In genomic region chr12:4969405-4969804, GRCh38 we compare ENCODE assay signal across 26 cellular contexts. TPM values are rescaled to one million over a fixed set of nuclear protein-coding genes. Genes with fewer than 3 reads are reported as not detected.
"Had no signal": no experiment of that assay in that cellular context is flagged by ENCODE, and none has a peak within 500 bp of the region (broad histone marks: within the 10 kb centered on the region; RNA-seq: fewer than 3 reads in every experiment).

No MANE protein-coding gene starts in this region.

- H3K4me3 ChIP-seq: stomach, suprapubic skin, testis, thoracic aorta, thyroid gland, tibial artery, tibial nerve, transverse colon, upper lobe of left lung, upper lobe of right lung, uterus, vagina had no signal

- H3K36me3 ChIP-seq: stomach, suprapubic skin, thoracic aorta, thyroid gland, tibial artery, tibial nerve, transverse colon, upper lobe of left lung, upper lobe of right lung, uterus, vagina had no signal

- H3K27me3 ChIP-seq: testis, thyroid gland, tibial nerve, upper lobe of left lung, uterus, vagina had no signal

- ATAC-seq: stimulated activated effector memory CD8-positive, alpha-beta T cell treated with anti-CD3 and anti-CD28 coated beads, Interleukin-12 subunit alpha, Interleukin-12 subunit beta, amount 100 ng/mL, for 72 hours; stimulated activated memory B cell treated with anti-CD40 and anti-IgM and Interleukin-4, amounts not matched to agents 10 μg/mL and 1 μg/mL and 100 μg/mL, for 72 hours; stimulated activated naive B cell treated with anti-CD40 and anti-IgM and Interleukin-4, amounts not matched to agents 10 μg/mL and 1 μg/mL and 100 μg/mL, for 72 hours; stimulated activated naive CD8-positive, alpha-beta T cell treated with anti-CD3 and anti-CD28 coated beads, Interleukin-15, amount 100 ng/mL, for 72 hours; stimulated activated naive CD8-positive, alpha-beta T cell treated with anti-CD3 and anti-CD28 coated beads, Interleukin-15, Interleukin-2, amounts not matched to agents 100 U/mL and 50 U/mL, for 24 hours; upper lobe of right lung had no signal

- H3K4me1 ChIP-seq: stomach, suprapubic skin, testis, thyroid gland, tibial artery, tibial nerve, transverse colon, upper lobe of left lung, upper lobe of right lung, uterus, vagina had no signal

- H3K27ac ChIP-seq: stomach, suprapubic skin, testis, thoracic aorta, thyroid gland, tibial artery, tibial nerve, transverse colon, upper lobe of left lung, upper lobe of right lung, uterus, vagina had no signal

- DNase-seq: stimulated activated CD4-positive, alpha-beta T cell treated with anti-CD3 and anti-CD28 coated beads, Interleukin-2, amount 100 ng/mL, for 48 hours; stimulated activated CD4-positive, alpha-beta T cell treated with anti-CD3 and anti-CD28 coated beads, Interleukin-4, amount 100 ng/mL, for 1 hour; stimulated activated CD4-positive, alpha-beta T cell treated with anti-CD3 and anti-CD28 coated beads, Interleukin-4, amount 100 ng/mL, for 24 hours; stimulated activated CD4-positive, alpha-beta T cell treated with anti-CD3 and anti-CD28 coated beads, Interleukin-4, amount 100 ng/mL, for 4 hours; stimulated activated CD8-positive, alpha-beta memory T cell treated with anti-CD3 and anti-CD28 coated beads, Interleukin-4, amount 100 ng/mL, for 48 hours; stimulated activated naive B cell treated with anti-CD40 and anti-IgM and Interleukin-4, amounts not matched to agents 10 μg/mL and 1 μg/mL and 100 μg/mL, for 72 hours; stimulated activated naive CD4-positive, alpha-beta T cell; stimulated activated naive CD4-positive, alpha-beta T cell treated with Interleukin-2 at 50 U/mL for 16 hours; stimulated activated naive CD8-positive, alpha-beta T cell treated with anti-CD3 and anti-CD28 coated beads, Interleukin-15, amount 100 ng/mL, for 72 hours; stimulated activated naive CD8-positive, alpha-beta T cell treated with anti-CD3 and anti-CD28 coated beads, Interleukin-15, Interleukin-2, amounts not matched to agents 100 U/mL and 50 U/mL, for 24 hours; stomach; substantia nigra; testis; thyroid gland; tibial artery; transverse colon; upper lobe of left lung; upper lobe of right lung; uterus had no signal

- H3K9me3 ChIP-seq: stomach, suprapubic skin, testis, thoracic aorta, thyroid gland, tibial artery, tibial nerve, transverse colon, upper lobe of left lung, upper lobe of right lung, uterus, vagina had no signal

RNA-seq across cellular contexts. Expression of gene KCNA1, which starts 59.7 kb away (rescaled TPM):
- total RNA-seq: suprapubic skin, upper lobe of right lung, ureter had no signal
